Comparison of ENCODE assay signal across 2 cellular contexts in genomic region chr20:35954200-35954906, GRCh38.
TF ChIP-seq lines count a peak whose summit lies in the region.

SCAND1 (minus strand) TSS chr20:35954502; CDS start chr20:35954284, 218 bp downstream.

TF ChIP-seq in IMR-90, 13 proteins besides CTCF, POLR2A, EP300 and RAD21:
- TF ChIP-seq RFX5 (IDR thresholded peaks at IDR 0.05; ENCODE audit: low read depth, low read length) = no peak
- no peak for TF ChIP-seq NFE2L2 (IDR thresholded peaks at IDR 0.05; ENCODE audit: low read depth, low read length)
- no peak for TF ChIP-seq MAFK (IDR thresholded peaks at IDR 0.05; ENCODE audit: low read depth, low read length)
- 0 out of 2 replicates have a peak, but pooled peaks have one; percentile 83 for TF ChIP-seq CHD1 (IDR thresholded peaks at IDR 0.05; ENCODE audit: low read depth, low read length)
- TF ChIP-seq ELK1 (IDR thresholded peaks at IDR 0.05; ENCODE audit: borderline replicate concordance, low read depth, low read length) = no peak
- TF ChIP-seq FOS (IDR thresholded peaks at IDR 0.05; ENCODE audit: low read depth, low read length) = no peak
- peak; percentile 88 for TF ChIP-seq MXI1 (IDR thresholded peaks at IDR 0.05; ENCODE audit: borderline replicate concordance, low read depth, low read length)
- no peak for TF ChIP-seq CEBPB (IDR thresholded peaks at IDR 0.05; ENCODE audit: low read depth, low read length)
- peak; percentile 30; the same call in 1 of the 2 replicates for TF ChIP-seq BHLHE40 (IDR thresholded peaks at IDR 0.05; ENCODE audit: low read depth, low read length)
- peak; percentile 55; the same call in 1 of the 2 replicates for TF ChIP-seq SMC3 (IDR thresholded peaks at IDR 0.05; ENCODE audit: low read depth, low read length)
- peak; percentile 85 for TF ChIP-seq MAZ (IDR thresholded peaks at IDR 0.05; ENCODE audit: borderline replicate concordance, low read depth, low read length)
- TF ChIP-seq USF2 (IDR thresholded peaks at IDR 0.05; ENCODE audit: low read depth, low read length) = peak; percentile 52; the same call in 1 of the 2 replicates
- TF ChIP-seq RCOR1 (IDR thresholded peaks at IDR 0.05; ENCODE audit: insufficient replicate concordance, low read length) = no peak

TF ChIP-seq in endothelial cell of umbilical vein, 7 proteins besides CTCF, POLR2A, EP300 and RAD21:
- TF ChIP-seq POLR2AphosphoS5 (IDR thresholded peaks at IDR 0.05; ENCODE audit: insufficient read depth, low read depth, low read length) = peak; percentile 93
- TF ChIP-seq FOS (IDR thresholded peaks at IDR 0.05; ENCODE audit: borderline replicate concordance, insufficient read depth, low read length) = no peak
- peak; percentile 74 for TF ChIP-seq MAX (IDR thresholded peaks at IDR 0.05; ENCODE audit: insufficient read depth, insufficient read length)
- peak; percentile 82 for TF ChIP-seq MYC (IDR thresholded peaks at IDR 0.05; ENCODE audit: low read depth, low read length)
- no peak for TF ChIP-seq JUN (IDR thresholded peaks at IDR 0.05; ENCODE audit: borderline replicate concordance, insufficient read depth, insufficient read length, low read depth)
- TF ChIP-seq GATA2 (IDR thresholded peaks at IDR 0.05; ENCODE audit: insufficient read depth, insufficient read length, low read depth, low read length) = no peak
- no peak for TF ChIP-seq EZH2 (IDR thresholded peaks at IDR 0.05; ENCODE audit: borderline replicate concordance, low read depth, low read length, severe bottlenecking)
